In the genomic region with DNA sequence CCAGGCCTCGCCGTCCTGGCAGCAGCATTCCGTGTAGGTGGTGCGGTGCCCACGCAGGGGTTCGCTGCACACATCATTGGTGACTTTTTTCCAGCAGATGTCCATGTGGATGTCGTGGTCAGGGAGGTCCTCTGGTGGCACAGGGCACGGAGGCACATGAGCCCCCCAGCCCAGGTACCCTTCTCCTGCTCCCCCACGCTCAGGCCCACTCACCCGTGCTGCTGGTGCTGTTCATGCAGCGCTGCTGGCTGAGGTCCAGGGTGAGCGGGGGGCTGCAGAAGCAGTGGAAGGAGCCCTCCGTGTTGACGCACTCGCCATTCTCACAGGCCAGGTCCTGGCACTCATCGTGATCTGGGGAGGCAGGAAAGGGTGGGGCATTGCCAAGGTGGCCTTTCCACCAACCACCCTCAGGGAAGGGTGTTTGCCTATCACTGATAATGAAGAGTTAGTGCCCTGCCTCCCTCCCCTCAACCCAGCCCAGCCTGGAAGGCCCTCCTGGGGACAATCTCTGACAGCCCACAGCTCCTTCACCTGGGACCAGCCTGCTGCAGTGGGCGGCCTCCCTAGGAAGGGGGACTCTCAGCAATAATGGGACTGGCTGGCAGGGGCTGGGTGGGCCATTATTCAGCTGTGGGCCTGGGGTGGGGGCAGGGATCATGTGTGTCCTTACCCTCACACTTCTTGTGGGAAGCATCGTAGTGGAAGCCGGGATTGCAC, we compare ENCODE assay signal across 17 cellular contexts.
"Had no signal": no experiment of that assay in that cellular context is flagged by ENCODE, and none has a peak within 500 bp of the region (broad histone marks: within the 10 kb centered on the region; RNA-seq: fewer than 3 reads in every experiment).

No MANE protein-coding gene starts in this region.

- H3K4me1 Mint-ChIP-seq: activated CD4-positive, alpha-beta T cell treated with anti-CD3 and anti-CD28 coated beads, Interleukin-2, amount 10 ng/mL, durations not matched to agents 24 days and 14 days had no signal

- H3K27me3 Mint-ChIP-seq: activated naive CD4-positive, alpha-beta T cell treated with anti-CD3 and anti-CD28 coated beads, Interleukin-2, amount 50 U/mL, for 24 hours; effector memory CD8-positive, alpha-beta T cell had no signal

- H3K36me3 Mint-ChIP-seq: activated naive CD4-positive, alpha-beta T cell treated with anti-CD3 and anti-CD28 coated beads, Interleukin-2, amount 50 U/mL, for 24 hours had no signal

- H3K4me3 ChIP-seq: cardiac muscle cell, suprapubic skin, transverse colon had no signal

- DNase-seq: activated CD4-positive, alpha-beta T cell treated with anti-CD3 and anti-CD28 coated beads, Interleukin-2, amount 10 ng/mL, durations not matched to agents 24 days and 14 days; activated CD4-positive, CD25-positive, alpha-beta regulatory T cell; activated CD8-positive, alpha-beta T cell treated with anti-CD3 and anti-CD28 coated beads, Interleukin-2, amount 10 ng/mL, durations not matched to agents 7 days and 5 days; activated effector memory CD4-positive, alpha-beta T cell treated with Interleukin-2 at 50 U/mL for 16 hours; dermis blood vessel endothelial cell; effector memory CD8-positive, alpha-beta T cell; midbrain; nucleus accumbens; stimulated activated CD4-positive, alpha-beta T cell treated with anti-CD3 and anti-CD28 coated beads, Interleukin-2, amount 100 ng/mL, for 24 hours; stimulated activated naive CD8-positive, alpha-beta T cell treated with anti-CD3 and anti-CD28 coated beads, Interleukin-15, Interleukin-2, amounts not matched to agents 100 U/mL and 50 U/mL, for 24 hours; T-helper 9 cell; transverse colon had no signal

- H3K27ac ChIP-seq: cardiac muscle cell, suprapubic skin, transverse colon had no signal

- H3K9me3 ChIP-seq: suprapubic skin, transverse colon had no signal

- H3K9me3 Mint-ChIP-seq: activated CD4-positive, alpha-beta T cell treated with anti-CD3 and anti-CD28 coated beads, Interleukin-2, amount 10 ng/mL, durations not matched to agents 24 days and 14 days; activated naive CD4-positive, alpha-beta T cell treated with anti-CD3 and anti-CD28 coated beads, Interleukin-2, amount 50 U/mL, for 24 hours; effector memory CD8-positive, alpha-beta T cell; nephron; T-cell had no signal

- ATAC-seq: activated CD8-positive, alpha-beta T cell treated with anti-CD3 and anti-CD28 coated beads, Interleukin-2, amount 10 ng/mL, durations not matched to agents 7 days and 5 days; effector memory CD8-positive, alpha-beta T cell; stimulated activated naive CD8-positive, alpha-beta T cell treated with anti-CD3 and anti-CD28 coated beads, Interleukin-15, Interleukin-2, amounts not matched to agents 100 U/mL and 50 U/mL, for 24 hours; T-cell had no signal

- H3K27ac Mint-ChIP-seq: activated CD4-positive, alpha-beta T cell treated with anti-CD3 and anti-CD28 coated beads, Interleukin-2, amount 10 ng/mL, durations not matched to agents 24 days and 14 days; activated CD8-positive, alpha-beta T cell treated with anti-CD3 and anti-CD28 coated beads, Interleukin-2, amount 10 ng/mL, durations not matched to agents 7 days and 5 days; activated naive CD4-positive, alpha-beta T cell treated with anti-CD3 and anti-CD28 coated beads, Interleukin-2, amount 50 U/mL, for 24 hours; effector memory CD8-positive, alpha-beta T cell; nephron; T-cell had no signal

- H3K27me3 ChIP-seq: cardiac muscle cell, suprapubic skin, transverse colon had no signal

- H3K4me3 Mint-ChIP-seq: activated CD4-positive, alpha-beta T cell treated with anti-CD3 and anti-CD28 coated beads, Interleukin-2, amount 10 ng/mL, durations not matched to agents 24 days and 14 days; activated CD8-positive, alpha-beta T cell treated with anti-CD3 and anti-CD28 coated beads, Interleukin-2, amount 10 ng/mL, durations not matched to agents 7 days and 5 days; activated naive CD4-positive, alpha-beta T cell treated with anti-CD3 and anti-CD28 coated beads, Interleukin-2, amount 50 U/mL, for 24 hours; effector memory CD8-positive, alpha-beta T cell; nephron; T-cell had no signal
